Comparison of ENCODE assay signal across 8 cellular contexts in genomic region chr6:2876210-2877056, GRCh38. TPM values are rescaled to one million over a fixed set of nuclear protein-coding genes. Genes with fewer than 3 reads are reported as not detected.
A peak's percentile ranks its signal among the peaks of the same experiment; 100 is the strongest.
DNase-seq lines count a peak whose midpoint lies in the region; ATAC-seq and TF ChIP-seq lines count a peak whose summit lies in the region.

No MANE protein-coding gene starts in this region.

- H3K9ac ChIP-seq in BLaER1 (peak overlapping the region; percentile 61), endodermal cell (ENCODE audit: extremely low read depth, low read length, poor library complexity, severe bottlenecking) (peak overlapping the region; percentile 3)

- peaks cover 2% of the 10 kb centered on the region for H3K27me3 Mint-ChIP-seq in endodermal cell (ENCODE audit: insufficient read depth)
- H3K27me3 Mint-ChIP-seq in memory B cell: no peaks in the 10 kb centered on the region

- H3K36me3 Mint-ChIP-seq in endodermal cell (ENCODE audit: low read depth) (peaks cover 12% of the 10 kb centered on the region), memory B cell (peaks cover 10% of the 10 kb centered on the region)

- peak overlapping the region; percentile 58 for H3K27ac ChIP-seq in BLaER1
- peak overlapping the region; percentile 18 for H3K27ac ChIP-seq in endodermal cell (ENCODE audit: low read depth, low read length)
- H3K27ac ChIP-seq in thoracic aorta: peak overlapping the region; percentile 45 to 54

- H3K4me2 ChIP-seq in BLaER1: peak overlapping the region; percentile 97

- H3K36me3 ChIP-seq in BLaER1 (no peaks in the 10 kb centered on the region), endodermal cell (ENCODE audit: control insufficient read depth, insufficient read depth, low read length) (no peaks in the 10 kb centered on the region), thoracic aorta (no peaks in the 10 kb centered on the region)

- ATAC-seq in GM21825 (IDR thresholded peaks at IDR 0.05; ENCODE audit: unreplicated experiment) (peak; percentile 43), memory B cell (ENCODE audit: low read depth) (peak; percentile 3), thoracic aorta (ENCODE audit: insufficient number of reproducible peaks, low FRiP score, low read depth) (peak; percentile 59), HG02885 (IDR thresholded peaks at IDR 0.05; ENCODE audit: poor library complexity, unreplicated experiment) (no peak)

- no peak for TF ChIP-seq CTCF in endodermal cell (conservative IDR thresholded peaks at IDR 0.05)
- TF ChIP-seq CTCF in thoracic aorta (IDR thresholded peaks at IDR 0.05): no peak

- peaks cover 9% of the 10 kb centered on the region; the same call in 1 of the 2 replicates for H3K27me3 ChIP-seq in BLaER1
- H3K27me3 ChIP-seq in endodermal cell (ENCODE audit: control insufficient read depth, insufficient read depth, low read length, poor library complexity, severe bottlenecking): no peaks in the 10 kb centered on the region
- H3K27me3 ChIP-seq in thoracic aorta (replicated peaks; ENCODE audit: insufficient read depth): no peaks in the 10 kb centered on the region

- peak overlapping the region; percentile 96 for H3K27ac Mint-ChIP-seq in endodermal cell
- peak overlapping the region; percentile 97 for H3K27ac Mint-ChIP-seq in memory B cell

- DNase-seq in SK-N-DZ (ENCODE audit: low spot score): peak; percentile 18
- DNase-seq in endodermal cell: peak; percentile 84
- DNase-seq in memory B cell (ENCODE audit: low spot score in 2 of 2): no peak
- no peak for DNase-seq in thoracic aorta (ENCODE audit: low spot score)
- DNase-seq in stimulated activated CD4-positive, alpha-beta T cell treated with anti-CD3 and anti-CD28 coated beads, Interleukin-1b, Interleukin-23, amount 100 ng/mL, for 48 hours: no peak

- WGBS in endodermal cell (ENCODE audit: insufficient coverage in 1 of 2, insufficient read length in 1 of 2), 2 experiments: 23 to 35% methylated on average over 11 to 25 of the region's 25 CpGs

- H4K20me1 ChIP-seq in BLaER1: no peaks in the 10 kb centered on the region

- H3K9me3 Mint-ChIP-seq in endodermal cell: no peaks in the 10 kb centered on the region
- no peaks in the 10 kb centered on the region for H3K9me3 Mint-ChIP-seq in memory B cell

- H3K4me3 Mint-ChIP-seq in endodermal cell (peak overlapping the region; percentile 70), memory B cell (peak overlapping the region; percentile 89)

- H3K4me1 Mint-ChIP-seq in endodermal cell (peaks cover 38% of the 10 kb centered on the region), memory B cell (peaks cover 63% of the 10 kb centered on the region)

- H3K4me3 ChIP-seq in BLaER1 (peak overlapping the region; percentile 71), endodermal cell (ENCODE audit: low read length) (peak overlapping the region; percentile 47), thoracic aorta (peak overlapping the region; percentile 79)

- peaks cover 66% of the 10 kb centered on the region for H3K4me1 ChIP-seq in BLaER1
- peaks cover 23% of the 10 kb centered on the region for H3K4me1 ChIP-seq in endodermal cell (ENCODE audit: control insufficient read depth, insufficient read depth, low read length)
- H3K4me1 ChIP-seq in thoracic aorta (ENCODE audit: control insufficient read depth in 1 of 2, low read depth in 2 of 2): peaks cover 7 to 16% of the 10 kb centered on the region in 2 donors

- H3K9me3 ChIP-seq in BLaER1 (no peaks in the 10 kb centered on the region; the same call in 1 of the 2 replicates), endodermal cell (ENCODE audit: control insufficient read depth, low read length) (no peaks in the 10 kb centered on the region), thoracic aorta (no peaks in the 10 kb centered on the region)

RNA-seq across cellular contexts. Expression of gene SERPINB9, which starts 26.7 kb away (rescaled TPM):
- polyA plus RNA-seq in SK-N-DZ (2014; cell fraction: cytosol; rRNA removed): 0.06 and 0.23 TPM in 2 replicates
- not detected in 2 replicates for polyA plus RNA-seq in SK-N-DZ (2014; cell fraction: nucleus; rRNA removed)
- total RNA-seq in endodermal cell (100 to 1,000 TPM; 192 to 390 TPM), thoracic aorta (10 to 100 TPM; 15.7 to 24.0 TPM)
- polyA plus RNA-seq in endodermal cell (2013, experiment 1 of 2): 39.8 TPM
- 48.5 TPM for polyA plus RNA-seq in endodermal cell (2013, experiment 2 of 2)

RNA-seq across cellular contexts. Expression of gene SERPINB1, which starts 34.8 kb away (rescaled TPM):
- 13.6 and 22.3 TPM in 2 replicates for polyA plus RNA-seq in SK-N-DZ (2014; cell fraction: cytosol; rRNA removed)
- polyA plus RNA-seq in SK-N-DZ (2014; cell fraction: nucleus; rRNA removed): 8.4 and 12.0 TPM in 2 replicates
- total RNA-seq in endodermal cell (10 to 100 TPM; 30.6 to 38.5 TPM), thoracic aorta (10 to 100 TPM; 41.0 to 62.3 TPM)
- polyA plus RNA-seq in endodermal cell (2013, experiment 1 of 2): 14.1 TPM
- 18.4 TPM for polyA plus RNA-seq in endodermal cell (2013, experiment 2 of 2)

Comparison
In these comparisons a context has a peak if more than half of its experiments do, and no peak if none do; other contexts are left out.
1. DNase-seq: peak in SK-N-DZ (single experiment) and endodermal cell (single experiment); none in memory B cell (0 of 2), thoracic aorta (single experiment) and stimulated activated CD4-positive, alpha-beta T cell treated with anti-CD3 and anti-CD28 coated beads, Interleukin-1b, Interleukin-23, amount 100 ng/mL, for 48 hours (single experiment).
2. RNA of gene SERPINB9, which starts 26.7 kb away (total RNA-seq): 192 to 390 TPM in endodermal cell; 15.7 to 24.0 TPM in thoracic aorta; every median in the first group is over 4 times any median in the second.
3. Peak in every context shown above with its lines, with median percentiles within 50 percentile points of each other: H3K27ac ChIP-seq and H3K4me3 ChIP-seq.